In the genomic region with DNA sequence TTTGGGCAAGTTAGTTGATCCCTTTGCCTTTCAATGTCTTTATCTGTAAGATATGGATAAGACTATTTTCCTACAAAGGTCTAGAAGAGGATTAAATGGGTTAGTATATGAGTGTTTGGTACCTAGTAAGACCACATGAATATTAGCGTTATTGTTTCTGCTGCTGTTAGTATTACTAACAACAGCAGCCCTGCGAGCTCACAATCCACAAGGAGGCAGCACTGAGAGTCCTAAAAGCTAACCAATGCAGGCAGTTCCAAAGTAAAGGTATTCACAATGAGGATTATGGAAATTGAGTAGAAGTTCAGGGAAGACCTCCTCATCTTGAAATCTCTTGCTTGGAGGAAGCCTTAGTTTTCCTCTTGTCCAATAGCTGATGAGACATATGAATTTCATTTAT, we compare ENCODE assay signal across 11 cellular contexts.
DNase-seq lines count a peak whose midpoint lies in the region; ATAC-seq and TF ChIP-seq lines count a peak whose summit lies in the region.
"Had no signal": no experiment of that assay in that cellular context is flagged by ENCODE, and none has a peak within 500 bp of the region (broad histone marks: within the 10 kb centered on the region; RNA-seq: fewer than 3 reads in every experiment).

No MANE protein-coding gene starts in this region.

- H3K9me3 ChIP-seq in left ventricle myocardium inferior (replicated peaks) = no peaks in the 10 kb centered on the region
- H3K9me3 ChIP-seq in upper lobe of right lung = no peaks in the 10 kb centered on the region
- no peaks in the 10 kb centered on the region for H3K9me3 ChIP-seq in prostate gland
- H3K9me3 ChIP-seq: body of pancreas had no signal

- H3K27me3 ChIP-seq in left ventricle myocardium inferior (ENCODE audit: low read depth) (peaks cover 22% of the 10 kb centered on the region), upper lobe of right lung (no peaks in the 10 kb centered on the region), prostate gland (replicated peaks; ENCODE audit: insufficient read depth) (no peaks in the 10 kb centered on the region)
- H3K27me3 ChIP-seq: body of pancreas had no signal

- TF ChIP-seq POLR2A in erythroblast (IDR thresholded peaks at IDR 0.05; ENCODE audit: low read length) (no peak), prostate gland (IDR thresholded peaks at IDR 0.05) (no peak)

- no peaks in the 10 kb centered on the region for H3K4me1 ChIP-seq in left ventricle myocardium inferior
- no peaks in the 10 kb centered on the region for H3K4me1 ChIP-seq in upper lobe of right lung
- H3K4me1 ChIP-seq in prostate gland (replicated peaks) = no peaks in the 10 kb centered on the region
- H3K4me1 ChIP-seq: body of pancreas had no signal

- H3K27ac ChIP-seq in left ventricle myocardium inferior (replicated peaks) = no peak overlapping the region
- H3K27ac ChIP-seq in upper lobe of right lung = no peak overlapping the region
- H3K27ac ChIP-seq in prostate gland = no peak overlapping the region
- H3K27ac ChIP-seq: body of pancreas had no signal

- H3K4me3 ChIP-seq in left ventricle myocardium inferior (no peak overlapping the region), upper lobe of right lung (no peak overlapping the region), prostate gland (no peak overlapping the region)
- H3K4me3 ChIP-seq: body of pancreas, lung had no signal

- ATAC-seq in Right ventricle myocardium inferior (no peak), upper lobe of right lung (peak; percentile 53), GM21528 (IDR thresholded peaks at IDR 0.05; ENCODE audit: low FRiP score, unreplicated experiment) (no peak), GM18867 (IDR thresholded peaks at IDR 0.05; ENCODE audit: unreplicated experiment) (no peak)
- ATAC-seq: body of pancreas, T-helper 17 cell had no signal

- H3K36me3 ChIP-seq in left ventricle myocardium inferior (no peaks in the 10 kb centered on the region), upper lobe of right lung (no peaks in the 10 kb centered on the region), prostate gland (no peaks in the 10 kb centered on the region)

- DNase-seq in left ventricle myocardium inferior (no peak), Right ventricle myocardium inferior (ENCODE audit: missing footprints) (no peak), NCI-H2171 (lab: John Stamatoyannopoulos, UW) (peak; percentile 10), erythroblast (lab: John Stamatoyannopoulos, UW) (peak; percentile 5 to 43), upper lobe of right lung (no peak), prostate gland (ENCODE audit: low spot score) (no peak)
- DNase-seq: T-helper 17 cell had no signal

- TF ChIP-seq CTCF in left ventricle myocardium inferior (IDR thresholded peaks at IDR 0.05; ENCODE audit: borderline replicate concordance) = peak; percentile 39
- peak; percentile 39 for TF ChIP-seq CTCF in upper lobe of right lung (IDR thresholded peaks at IDR 0.05)
- peak in 2 of 4 experiments; percentile 5 to 27 for TF ChIP-seq CTCF in prostate gland (IDR thresholded peaks at IDR 0.05)

- 77% methylated on average over 2 of the region's 2 CpGs for WGBS in prostate gland

- intact Hi-C loops in left ventricle myocardium inferior (cut with micrococcal nuclease) = no loop called here
- intact Hi-C loops in Right ventricle myocardium inferior (cut with DNase I) = no loop called here
- intact Hi-C loops in upper lobe of right lung (cut with DNase I) = no loop called here
- intact Hi-C loops in prostate gland (cut with DNase I) = no loop called here

Comparison
In these comparisons a context has a peak if more than half of its experiments do, and no peak if none do; other contexts are left out.
1. DNase-seq: peak in NCI-H2171 (single experiment) and erythroblast (2 of 2); none in left ventricle myocardium inferior (single experiment), Right ventricle myocardium inferior (single experiment), upper lobe of right lung (single experiment) and prostate gland (single experiment).